12 cellular contexts compared by ENCODE assay signal in the genomic region with DNA sequence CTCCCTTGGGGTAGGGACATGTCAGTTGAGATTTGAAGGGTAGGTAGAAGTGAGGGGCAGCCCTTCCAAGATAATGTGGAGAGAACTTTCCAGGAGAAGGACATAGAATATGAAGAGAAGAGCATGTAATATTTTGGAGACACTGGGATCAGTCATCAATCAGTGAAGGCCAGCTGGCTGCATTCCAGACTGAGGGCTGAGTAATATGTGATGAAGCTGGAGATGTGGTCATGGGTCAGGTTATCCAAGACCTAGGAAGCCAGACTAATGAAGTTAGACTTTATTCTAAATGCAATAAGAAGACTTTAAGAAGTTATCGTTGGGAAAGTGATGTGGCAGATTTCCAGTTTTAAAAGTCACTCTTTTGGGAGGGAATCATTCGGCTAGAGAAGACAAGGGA.
A peak's percentile ranks its signal among the peaks of the same experiment; 100 is the strongest.
DNase-seq lines count a peak whose midpoint lies in the region; ATAC-seq, FAIRE-seq and TF ChIP-seq lines count a peak whose summit lies in the region.
"Had no signal": no experiment of that assay in that cellular context is flagged by ENCODE, and none has a peak within 500 bp of the region (broad histone marks: within the 10 kb centered on the region; RNA-seq: fewer than 3 reads in every experiment).

No MANE protein-coding gene starts in this region.

- TF ChIP-seq POLR2A in K562 (conservative IDR thresholded peaks at IDR 0.05) (no peak), tibial nerve (IDR thresholded peaks at IDR 0.05) (no peak)

- no peak for TF ChIP-seq RAD21 in K562 (CRISPR knock-in tag; conservative IDR thresholded peaks at IDR 0.05 in 1 of 2, IDR thresholded peaks at IDR 0.05 in 1 of 2)

- FAIRE-seq in HTR-8/SVneo (lab: Jason Lieb, UNC) (no peak), K562 (lab: Jason Lieb, UNC) (no peak)
- FAIRE-seq: kidney, TTC549 had no signal

- H3K36me3 ChIP-seq in K562 (ENCODE audit: control insufficient read depth, insufficient read depth, low read length) = no peaks in the 10 kb centered on the region
- no peaks in the 10 kb centered on the region for H3K36me3 ChIP-seq in tibial nerve
- H3K36me3 ChIP-seq: neutrophil had no signal

- no peak overlapping the region for H2AFZ ChIP-seq in K562 (ENCODE audit: low read depth, low read length)

- TF ChIP-seq EP300 in K562 (IDR thresholded peaks at IDR 0.05; ENCODE audit: low read length) = no peak
- no peak for TF ChIP-seq EP300 in tibial nerve (IDR thresholded peaks at IDR 0.05)

- CTCF ChIA-PET in K562 (lab: Yijun Ruan, JAX; ENCODE audit: low intra/inter-chr PET ratio) = no interaction called here

- H3K27me3 ChIP-seq in K562 (ENCODE audit: control insufficient read depth in 2 of 2, insufficient read depth in 2 of 2, low read length in 2 of 2) (no peaks in the 10 kb centered on the region), tibial nerve (no peaks in the 10 kb centered on the region)
- H3K27me3 ChIP-seq: neutrophil had no signal

- H3K4me1 ChIP-seq in K562 (replicated peaks in 1 of 2; ENCODE audit: control insufficient read depth in 2 of 2, insufficient read depth in 2 of 2, low read length in 2 of 2) = no peaks in the 10 kb centered on the region
- no peaks in the 10 kb centered on the region for H3K4me1 ChIP-seq in tibial nerve

- no TSS peak for BruUV-seq in K562 (replicated peaks; lab: Mats Ljungman, UMichigan)

- H3K27ac ChIP-seq in K562 (ENCODE audit: extremely low read depth, low read depth, low read length) = no peak overlapping the region
- no peak overlapping the region for H3K27ac ChIP-seq in tibial nerve
- H3K27ac ChIP-seq: neutrophil had no signal

- H3K9me1 ChIP-seq in K562 (ENCODE audit: control insufficient read depth, insufficient read depth, low read length) = no peaks in the 10 kb centered on the region

- H3K4me3 ChIP-seq in K562 = no peak overlapping the region
- H3K4me3 ChIP-seq in tibial nerve = no peak overlapping the region

- H3K9me3 ChIP-seq in K562 (replicated peaks; ENCODE audit: control insufficient read depth, insufficient read depth, low read depth, low read length) = no peaks in the 10 kb centered on the region
- H3K9me3 ChIP-seq in tibial nerve = no peaks in the 10 kb centered on the region
- H3K9me3 ChIP-seq: neutrophil had no signal

- POLR2A ChIA-PET in K562 (lab: Yijun Ruan, JAX) = interaction anchor here (0.7 kb wide), 1 partner anchor 12 kb away, joined by 3 read pairs; no protein-coding TSS in a partner anchor

- H3K79me2 ChIP-seq in K562 (ENCODE audit: control insufficient read depth, insufficient read depth, low read length) = no peaks in the 10 kb centered on the region

- 2% methylated on average over 2 of the region's 2 CpGs for WGBS in K562 (ENCODE audit: insufficient coverage, low coverage, missing lambda C conversion rate)
- WGBS in tibial nerve, 2 donors = 60 to 79% methylated on average over 2 of the region's 2 CpGs

- ATAC-seq in K562 (no peak), left ventricle myocardium superior (no peak), HG02973 (IDR thresholded peaks at IDR 0.05; ENCODE audit: unreplicated experiment) (no peak), GM21360 (IDR thresholded peaks at IDR 0.05; ENCODE audit: unreplicated experiment) (no peak)

- no peaks in the 10 kb centered on the region for H4K20me1 ChIP-seq in K562 (replicated peaks; ENCODE audit: control insufficient read depth, insufficient read depth, low read length)

- in situ Hi-C loops in K562 (cut with MboI) = no loop called here

- H3K4me2 ChIP-seq in K562 (ENCODE audit: insufficient read depth, low read length) = no peak overlapping the region

- TF ChIP-seq CTCF in K562 (IDR thresholded peaks at IDR 0.05 in 2 of 3, conservative IDR thresholded peaks at IDR 0.05 in 1 of 3; ENCODE audit: insufficient read depth in 2 of 3, low read depth in 1 of 3, low read length in 3 of 3) (no peak), tibial nerve (IDR thresholded peaks at IDR 0.05) (no peak)

- DNase-seq in HTR-8/SVneo (ENCODE audit: insufficient read length, low spot score) (peak; percentile 17), K562 (ENCODE audit: extremely low read depth in 1 of 4, low spot score in 3 of 4) (no peak), left ventricle myocardium superior (peak; percentile 55), tibial nerve (ENCODE audit: low spot score in 2 of 2) (peak; percentile 18 to 64), NOMO-1 treated with DMSO at 0.1 percent for 48 hours (lab: John Stamatoyannopoulos, UW; ENCODE audit: unreplicated experiment) (no peak)
- DNase-seq: Karpas-422, kidney, NCI-H345 had no signal

- H3K9ac ChIP-seq in K562 (ENCODE audit: insufficient read depth in 1 of 2, low read depth in 2 of 2, low read length in 2 of 2) = no peak overlapping the region

- intact Hi-C loops in K562 (cut with micrococcal nuclease) (loop anchor here (5.0 to 10.0 kb wide), 2 partner anchors 184 to 271 kb away; no protein-coding TSS in a partner anchor), left ventricle myocardium superior (cut with micrococcal nuclease) (no loop called here)

TF ChIP-seq in K562, 482 proteins besides CTCF, POLR2A, EP300 and RAD21:
- TF ChIP-seq ETS2 (tag; IDR thresholded peaks at IDR 0.05; ENCODE audit: borderline replicate concordance, poor library complexity, severe bottlenecking) (no peak), FOSL1 (tag; conservative IDR thresholded peaks at IDR 0.05) (peak; percentile 71), NFIC (IDR thresholded peaks at IDR 0.05) (peak; percentile 37), FIP1L1 (IDR thresholded peaks at IDR 0.05; ENCODE audit: low read depth, low read length, poor library complexity, severe bottlenecking) (no peak)

Comparison
In these comparisons a context has a peak if more than half of its experiments do, and no peak if none do; other contexts are left out.
1. DNase-seq: peak in HTR-8/SVneo (single experiment), left ventricle myocardium superior (single experiment) and tibial nerve (2 of 2); none in K562 (0 of 4) and NOMO-1 treated with DMSO at 0.1 percent for 48 hours (single experiment).